21 cellular contexts compared by ENCODE assay signal in genomic region chr12:104501641-104502040, GRCh38. TPM values are rescaled to one million over a fixed set of nuclear protein-coding genes. Genes with fewer than 3 reads are reported as not detected.
DNase-seq lines count a peak whose midpoint lies in the region; ATAC-seq, FAIRE-seq and TF ChIP-seq lines count a peak whose summit lies in the region.
"Had no signal": no experiment of that assay in that cellular context is flagged by ENCODE, and none has a peak within 500 bp of the region (broad histone marks: within the 10 kb centered on the region; RNA-seq: fewer than 3 reads in every experiment).

No MANE protein-coding gene starts in this region.

- peak overlapping the region; percentile 1 for H3K4me3 Mint-ChIP-seq in activated naive CD4-positive, alpha-beta T cell treated with anti-CD3 and anti-CD28 coated beads, Interleukin-2, amount 50 U/mL, for 24 hours
- H3K4me3 Mint-ChIP-seq in activated T-cell treated with anti-CD3 and anti-CD28 coated beads, Interleukin-2, amount 50 U/mL, for 72 hours: peak overlapping the region in 1 of 2 donors; percentile 24
- H3K4me3 Mint-ChIP-seq in stimulated activated memory B cell treated with anti-CD40 and anti-IgM and Interleukin-4, amounts not matched to agents 10 μg/mL and 1 μg/mL and 100 μg/mL, for 72 hours: no peak overlapping the region

- no peak overlapping the region for H3K27ac ChIP-seq in left lung
- H3K27ac ChIP-seq: HL-60, WERI-Rb-1 had no signal

- no peaks in the 10 kb centered on the region for H3K27me3 Mint-ChIP-seq in activated naive CD4-positive, alpha-beta T cell treated with anti-CD3 and anti-CD28 coated beads, Interleukin-2, amount 50 U/mL, for 24 hours
- H3K27me3 Mint-ChIP-seq in activated T-cell treated with anti-CD3 and anti-CD28 coated beads, Interleukin-2, amount 50 U/mL, for 72 hours (ENCODE audit: low read depth): peaks cover 6% of the 10 kb centered on the region
- no peaks in the 10 kb centered on the region for H3K27me3 Mint-ChIP-seq in stimulated activated memory B cell treated with anti-CD40 and anti-IgM and Interleukin-4, amounts not matched to agents 10 μg/mL and 1 μg/mL and 100 μg/mL, for 72 hours

- H3K9me3 Mint-ChIP-seq in activated naive CD4-positive, alpha-beta T cell treated with anti-CD3 and anti-CD28 coated beads, Interleukin-2, amount 50 U/mL, for 24 hours: no peaks in the 10 kb centered on the region
- no peaks in the 10 kb centered on the region for H3K9me3 Mint-ChIP-seq in activated T-cell treated with anti-CD3 and anti-CD28 coated beads, Interleukin-2, amount 50 U/mL, for 72 hours
- no peaks in the 10 kb centered on the region for H3K9me3 Mint-ChIP-seq in stimulated activated memory B cell treated with anti-CD40 and anti-IgM and Interleukin-4, amounts not matched to agents 10 μg/mL and 1 μg/mL and 100 μg/mL, for 72 hours

- H3K27ac Mint-ChIP-seq in activated naive CD4-positive, alpha-beta T cell treated with anti-CD3 and anti-CD28 coated beads, Interleukin-2, amount 50 U/mL, for 24 hours: no peak overlapping the region
- H3K27ac Mint-ChIP-seq in activated T-cell treated with anti-CD3 and anti-CD28 coated beads, Interleukin-2, amount 50 U/mL, for 72 hours: peak overlapping the region; percentile 67
- peak overlapping the region; percentile 62 for H3K27ac Mint-ChIP-seq in stimulated activated memory B cell treated with anti-CD40 and anti-IgM and Interleukin-4, amounts not matched to agents 10 μg/mL and 1 μg/mL and 100 μg/mL, for 72 hours

- TF ChIP-seq CTCF in mucosa of descending colon (IDR thresholded peaks at IDR 0.05): no peak
- TF ChIP-seq CTCF in left lung (IDR thresholded peaks at IDR 0.05): no peak

- DNase-seq in activated naive CD4-positive, alpha-beta T cell treated with anti-CD3 and anti-CD28 coated beads, Interleukin-2, amount 50 U/mL, for 16 hours: no peak
- DNase-seq in GM19239 (ENCODE audit: insufficient read length, low spot score): no peak
- DNase-seq in activated T-cell treated with anti-CD3 and anti-CD28 coated beads, Interleukin-2, amount 50 U/mL, for 72 hours: peak in 1 of 2 donors; percentile 21
- no peak for DNase-seq in mucosa of descending colon
- DNase-seq in left lung: no peak
- DNase-seq: activated gamma-delta T cell; aorta; central memory CD4-positive, alpha-beta T cell; GDM1; glutamatergic neuron; HCEC 1CT; mammary epithelial cell; NCI-H1417; NCI-H2081 treated with DMSO at 0.1 percent for 48 hours; NCI-H510A; RPMI8226; small intestine; WERI-Rb-1 had no signal

- peaks cover 91% of the 10 kb centered on the region for H3K4me1 Mint-ChIP-seq in activated naive CD4-positive, alpha-beta T cell treated with anti-CD3 and anti-CD28 coated beads, Interleukin-2, amount 50 U/mL, for 24 hours
- peaks cover 86% of the 10 kb centered on the region for H3K4me1 Mint-ChIP-seq in activated T-cell treated with anti-CD3 and anti-CD28 coated beads, Interleukin-2, amount 50 U/mL, for 72 hours (ENCODE audit: low read depth)
- peaks cover 97% of the 10 kb centered on the region for H3K4me1 Mint-ChIP-seq in stimulated activated memory B cell treated with anti-CD40 and anti-IgM and Interleukin-4, amounts not matched to agents 10 μg/mL and 1 μg/mL and 100 μg/mL, for 72 hours

- FAIRE-seq in GM19239 (lab: Jason Lieb, UNC): peak; percentile 48
- FAIRE-seq: small intestine had no signal

- H3K9me3 ChIP-seq in mucosa of descending colon: no peaks in the 10 kb centered on the region
- no peaks in the 10 kb centered on the region for H3K9me3 ChIP-seq in left lung

- intact Hi-C loops in mucosa of descending colon (cut with DNase I, micrococcal nuclease): no loop called here
- intact Hi-C loops in left lung (cut with DNase I): no loop called here

- H3K4me3 ChIP-seq in mucosa of descending colon: no peak overlapping the region
- no peak overlapping the region for H3K4me3 ChIP-seq in left lung

- peaks cover 5% of the 10 kb centered on the region for H3K36me3 Mint-ChIP-seq in activated naive CD4-positive, alpha-beta T cell treated with anti-CD3 and anti-CD28 coated beads, Interleukin-2, amount 50 U/mL, for 24 hours
- H3K36me3 Mint-ChIP-seq in activated T-cell treated with anti-CD3 and anti-CD28 coated beads, Interleukin-2, amount 50 U/mL, for 72 hours (ENCODE audit: insufficient read depth in 2 of 2): peaks cover 2 to 5% of the 10 kb centered on the region in 2 donors
- H3K36me3 Mint-ChIP-seq in stimulated activated memory B cell treated with anti-CD40 and anti-IgM and Interleukin-4, amounts not matched to agents 10 μg/mL and 1 μg/mL and 100 μg/mL, for 72 hours: peaks cover 41% of the 10 kb centered on the region

- no peaks in the 10 kb centered on the region for H3K4me1 ChIP-seq in mucosa of descending colon (ENCODE audit: low read depth)
- peaks cover 0 to 65% of the 10 kb centered on the region in 2 donors for H3K4me1 ChIP-seq in left lung

- H3K27me3 ChIP-seq in left lung: no peaks in the 10 kb centered on the region

- ATAC-seq in activated T-cell treated with anti-CD3 and anti-CD28 coated beads, Interleukin-2, amount 50 U/mL, for 72 hours (replicated peaks in 1 of 2): peak; percentile 49 to 59
- ATAC-seq in stimulated activated memory B cell treated with anti-CD40 and anti-IgM and Interleukin-4, amounts not matched to agents 10 μg/mL and 1 μg/mL and 100 μg/mL, for 72 hours: no peak
- no peak for ATAC-seq in mucosa of descending colon
- no peak for ATAC-seq in left lung

- no peaks in the 10 kb centered on the region for H3K36me3 ChIP-seq in mucosa of descending colon (ENCODE audit: low read depth)
- H3K36me3 ChIP-seq in left lung: no peaks in the 10 kb centered on the region
- H3K36me3 ChIP-seq: WERI-Rb-1 had no signal

RNA-seq across cellular contexts. Expression of gene CHST11, which starts 44.9 kb away (rescaled TPM):
- 10 to 100 TPM; 47.2 to 57.7 TPM for total RNA-seq in activated T-cell treated with anti-CD3 and anti-CD28 coated beads, Interleukin-2, amount 50 U/mL, for 72 hours
- total RNA-seq in mucosa of descending colon (10 to 100 TPM in 1 of 3 donors, 1 to 10 TPM in 2; 3.3 to 15.2 (median 6.6) TPM), left lung (10 to 100 TPM; 39.3 to 56.9 TPM)

Comparison
In these comparisons a context has a peak if more than half of its experiments do, and no peak if none do; other contexts are left out.
1. ATAC-seq: peak in activated T-cell treated with anti-CD3 and anti-CD28 coated beads, Interleukin-2, amount 50 U/mL, for 72 hours (2 of 2); none in stimulated activated memory B cell treated with anti-CD40 and anti-IgM and Interleukin-4, amounts not matched to agents 10 μg/mL and 1 μg/mL and 100 μg/mL, for 72 hours (single experiment), mucosa of descending colon (single experiment) and left lung (single experiment).